ENCODE assay signal across 2 cellular contexts in the genomic region with DNA sequence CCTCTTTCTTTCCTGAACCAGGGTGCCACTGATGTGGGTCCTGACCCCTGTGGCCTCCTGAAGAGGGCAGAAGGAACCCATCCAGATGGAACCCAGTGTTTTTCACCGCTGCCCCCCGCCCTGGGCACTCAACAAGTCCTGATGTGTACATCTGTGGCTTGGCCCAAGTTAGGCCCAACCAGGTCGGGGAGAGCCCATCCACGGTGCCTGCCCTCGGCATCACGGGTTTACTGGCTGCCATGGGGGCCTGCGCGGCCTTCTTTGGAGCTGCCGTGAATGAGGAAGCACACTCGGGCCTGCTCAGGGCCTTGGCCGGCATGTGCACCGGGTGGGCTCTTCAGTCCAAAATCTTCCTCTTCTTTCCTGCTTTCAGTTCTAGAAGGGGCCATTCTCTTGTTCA.
TF ChIP-seq lines count a peak whose summit lies in the region.

No MANE protein-coding gene starts in this region.

TF ChIP-seq in IMR-90, 13 proteins besides CTCF, POLR2A, EP300 and RAD21:
- no peak for TF ChIP-seq BHLHE40 (IDR thresholded peaks at IDR 0.05; ENCODE audit: low read depth, low read length)
- TF ChIP-seq MAZ (IDR thresholded peaks at IDR 0.05; ENCODE audit: borderline replicate concordance, low read depth, low read length): no peak
- no peak for TF ChIP-seq FOS (IDR thresholded peaks at IDR 0.05; ENCODE audit: low read depth, low read length)
- TF ChIP-seq RCOR1 (IDR thresholded peaks at IDR 0.05; ENCODE audit: insufficient replicate concordance, low read length): no peak
- no peak for TF ChIP-seq SMC3 (IDR thresholded peaks at IDR 0.05; ENCODE audit: low read depth, low read length)
- no peak for TF ChIP-seq NFE2L2 (IDR thresholded peaks at IDR 0.05; ENCODE audit: low read depth, low read length)
- no peak for TF ChIP-seq CEBPB (IDR thresholded peaks at IDR 0.05; ENCODE audit: low read depth, low read length)
- TF ChIP-seq MAFK (IDR thresholded peaks at IDR 0.05; ENCODE audit: low read depth, low read length): no peak

TF ChIP-seq in K562, 482 proteins besides CTCF, POLR2A, EP300 and RAD21:
- TF ChIP-seq THAP7 (CRISPR knock-in tag; IDR thresholded peaks at IDR 0.05): no peak
- no peak for TF ChIP-seq TOE1 (IDR thresholded peaks at IDR 0.05; ENCODE audit: borderline replicate concordance)
- TF ChIP-seq TOE1 (CRISPR knock-in tag; IDR thresholded peaks at IDR 0.05; ENCODE audit: borderline replicate concordance, low read depth): no peak
- TF ChIP-seq ZFX (CRISPR knock-in tag; IDR thresholded peaks at IDR 0.05): peak; percentile 26; the same call in 1 of the 2 replicates
